ENCODE assay signal across 27 cellular contexts in the genomic region with DNA sequence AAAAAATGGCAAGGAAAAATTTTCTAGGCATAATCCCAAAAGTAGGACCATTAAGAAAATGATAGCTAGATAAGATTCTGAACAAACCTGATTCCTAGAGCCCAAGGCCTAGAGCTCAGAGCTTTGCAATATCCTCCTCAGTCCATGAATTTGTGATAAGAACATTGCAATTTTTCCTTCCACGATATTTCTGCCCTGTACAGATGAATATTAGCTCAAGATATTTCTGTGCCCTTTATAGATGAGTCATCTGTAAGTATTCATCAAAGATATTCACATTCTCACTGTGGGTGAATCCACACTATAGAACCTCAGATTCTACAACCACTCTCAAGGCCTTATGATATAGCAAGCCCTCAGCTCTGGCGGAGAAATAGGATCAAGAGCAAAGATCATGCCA. TPM values are rescaled to one million over a fixed set of nuclear protein-coding genes. Genes with fewer than 3 reads are reported as not detected.
DNase-seq lines count a peak whose midpoint lies in the region; ATAC-seq and TF ChIP-seq lines count a peak whose summit lies in the region.
"Had no signal": no experiment of that assay in that cellular context is flagged by ENCODE, and none has a peak within 500 bp of the region (broad histone marks: within the 10 kb centered on the region; RNA-seq: fewer than 3 reads in every experiment).

No MANE protein-coding gene starts in this region.

- H3K14ac ChIP-seq in H9 (ENCODE audit: insufficient read depth, low read length) = no peak overlapping the region

- H3K27ac ChIP-seq in H9 (ENCODE audit: insufficient read length, low read depth, low read length) (no peak overlapping the region), tibial nerve (peak overlapping the region in 1 of 4 donors; percentile 43), Peyer's patch (peak overlapping the region in 1 of 4 donors; percentile 64)
- H3K27ac ChIP-seq: breast epithelium, pancreas, thyroid gland had no signal

- H3K79me1 ChIP-seq in H9 (ENCODE audit: insufficient read depth, low read depth, low read length, poor library complexity, severe bottlenecking) = no peaks in the 10 kb centered on the region

- H3K9me3 ChIP-seq in H9 (ENCODE audit: control insufficient read depth, low read depth, low read length) (no peaks in the 10 kb centered on the region), adipocyte (ENCODE audit: control insufficient read depth, low read length) (no peaks in the 10 kb centered on the region), tibial nerve (no peaks in the 10 kb centered on the region), Peyer's patch (no peaks in the 10 kb centered on the region)
- H3K9me3 ChIP-seq: breast epithelium, pancreas, thyroid gland had no signal

- H3K79me2 ChIP-seq in H9 (ENCODE audit: insufficient read depth, low read length) = no peaks in the 10 kb centered on the region

- H2AK5ac ChIP-seq in H9 (ENCODE audit: insufficient read length, low read length) = no peak overlapping the region

- H3T11ph ChIP-seq in H9 (ENCODE audit: low read length) = no peak overlapping the region

- no peak overlapping the region for H3K56ac ChIP-seq in H9 (ENCODE audit: insufficient read length, low read depth, low read length)

- H3K23me2 ChIP-seq in H9 (ENCODE audit: insufficient read length, low read depth, low read length, poor library complexity, severe bottlenecking) = no peaks in the 10 kb centered on the region

- no peak overlapping the region for H3K4me2 ChIP-seq in H9 (ENCODE audit: insufficient read depth, insufficient read length, low read length)

- no peaks in the 10 kb centered on the region; a peak in 1 of 5 replicates for H3K9me3 Mint-ChIP-seq in H9
- H3K9me3 Mint-ChIP-seq in osteocyte (ENCODE audit: unreplicated experiment) = no peaks in the 10 kb centered on the region
- H3K9me3 Mint-ChIP-seq in glutamatergic neuron (ENCODE audit: unreplicated experiment) = no peaks in the 10 kb centered on the region
- H3K9me3 Mint-ChIP-seq: CD14-positive monocyte; memory B cell; naive B cell; stimulated activated naive CD8-positive, alpha-beta T cell treated with anti-CD3 and anti-CD28 coated beads, Interleukin-15, Interleukin-2, amounts not matched to agents 100 ng/mL and 50 ng/mL, for 24 hours; T-helper 1 cell treated with Interleukin-12 subunit alpha and Interleukin-12 subunit beta and Interleukin-4 antibody, amounts not matched to agents 30 μg/mL and 1 μg/mL, for 36 hours had no signal

- ATAC-seq in GM18519 (IDR thresholded peaks at IDR 0.05; ENCODE audit: low FRiP score, unreplicated experiment) = no peak
- ATAC-seq: activated CD8-positive, alpha-beta T cell treated with anti-CD3 and anti-CD28 coated beads, Interleukin-2, amount 10 ng/mL, durations not matched to agents 7 days and 5 days; left colon; pancreas had no signal

- H3K4me1 Mint-ChIP-seq in H9 (peaks cover 19% of the 10 kb centered on the region in 2 experiments), osteocyte (ENCODE audit: unreplicated experiment) (peaks cover 36% of the 10 kb centered on the region), glutamatergic neuron (ENCODE audit: low read depth, unreplicated experiment) (no peaks in the 10 kb centered on the region)
- H3K4me1 Mint-ChIP-seq: naive B cell had no signal

- peak overlapping the region; percentile 14 for H2AFZ ChIP-seq in H9 (ENCODE audit: low read length)

- H3K4me3 Mint-ChIP-seq in H9 (no peak overlapping the region), osteocyte (ENCODE audit: unreplicated experiment) (no peak overlapping the region), glutamatergic neuron (ENCODE audit: unreplicated experiment) (no peak overlapping the region)
- H3K4me3 Mint-ChIP-seq: activated CD8-positive, alpha-beta T cell treated with anti-CD3 and anti-CD28 coated beads, Interleukin-2, amount 10 ng/mL, durations not matched to agents 7 days and 5 days; CD14-positive monocyte; memory B cell; stimulated activated naive CD8-positive, alpha-beta T cell treated with anti-CD3 and anti-CD28 coated beads, Interleukin-15, Interleukin-2, amounts not matched to agents 100 ng/mL and 50 ng/mL, for 24 hours; T-helper 1 cell treated with Interleukin-12 subunit alpha and Interleukin-12 subunit beta and Interleukin-4 antibody, amounts not matched to agents 30 μg/mL and 1 μg/mL, for 36 hours had no signal

- no peak for TF ChIP-seq POLR2A in tibial nerve (IDR thresholded peaks at IDR 0.05)
- no peak for TF ChIP-seq POLR2A in Peyer's patch (IDR thresholded peaks at IDR 0.05)

- H3K4ac ChIP-seq in H9 (ENCODE audit: low read depth, low read length) = no peak overlapping the region

- no peaks in the 10 kb centered on the region for H3K27me3 ChIP-seq in H9 (ENCODE audit: insufficient read depth, low read length)
- no peaks in the 10 kb centered on the region for H3K27me3 ChIP-seq in adipocyte (replicated peaks; ENCODE audit: control insufficient read depth, insufficient read depth, low read length)
- no peaks in the 10 kb centered on the region for H3K27me3 ChIP-seq in tibial nerve
- no peaks in the 10 kb centered on the region for H3K27me3 ChIP-seq in Peyer's patch
- H3K27me3 ChIP-seq: breast epithelium, pancreas, thyroid gland had no signal

- no peak overlapping the region for H3K23ac ChIP-seq in H9 (ENCODE audit: insufficient read length, low read depth, low read length)

- H2BK20ac ChIP-seq in H9 (ENCODE audit: low read depth, low read length, poor library complexity, severe bottlenecking) = peak overlapping the region; percentile 33

- DNase-seq in H9 (no peak), adipocyte (ENCODE audit: low read depth) (peak; percentile 31), fibroblast of pulmonary artery (ENCODE audit: low read depth) (peak; percentile 53), osteocyte (ENCODE audit: extremely low spot score, unreplicated experiment) (no peak), tibial nerve (ENCODE audit: low spot score in 2 of 2) (no peak), glutamatergic neuron (no peak), Peyer's patch (no peak)
- DNase-seq: activated CD4-positive, alpha-beta T cell treated with anti-CD3 and anti-CD28 coated beads for 1 hour; activated CD8-positive, alpha-beta T cell treated with anti-CD3 and anti-CD28 coated beads, Interleukin-2, amount 10 ng/mL, durations not matched to agents 7 days and 5 days; activated effector memory CD4-positive, alpha-beta T cell treated with anti-CD3 and anti-CD28 coated beads, Interleukin-2, amount 50 U/mL, for 16 hours; cortex of kidney; DMS 273 treated with DMSO at 0.1 percent for 48 hours; Karpas-422; left colon; MV-4-11; naive B cell; NCI-H1694; NCI-H69; pancreas; right cardiac atrium; thyroid gland had no signal

- no peak overlapping the region for H2BK15ac ChIP-seq in H9 (ENCODE audit: low read depth, low read length)

- H4K91ac ChIP-seq in H9 (ENCODE audit: insufficient read length, low read depth, low read length) = no peak overlapping the region

- no peaks in the 10 kb centered on the region for H4K20me1 ChIP-seq in H9 (ENCODE audit: control insufficient read depth, insufficient read depth, insufficient read length)

- H2BK12ac ChIP-seq in H9 (ENCODE audit: insufficient read length, low read depth, low read length) = no peak overlapping the region

- H3K9ac ChIP-seq in H9 (ENCODE audit: extremely low read depth, insufficient read length, low read length) (no peak overlapping the region), adipocyte (ENCODE audit: low read length) (no peak overlapping the region)

- no peak overlapping the region for H4K8ac ChIP-seq in H9 (replicated peaks; ENCODE audit: insufficient read length, low read depth, low read length)

- WGBS in H9 (ENCODE audit: extremely low coverage, insufficient read length, low lambda C conversion rate) = no CpG with 5 or more reads among the region's 2 CpGs
- WGBS in tibial nerve, 2 donors = 68 to 72% methylated on average over 2 of the region's 2 CpGs

- H3K27me3 Mint-ChIP-seq in H9 (ENCODE audit: low read depth) (no peaks in the 10 kb centered on the region), osteocyte (ENCODE audit: unreplicated experiment) (no peaks in the 10 kb centered on the region), glutamatergic neuron (ENCODE audit: unreplicated experiment) (peaks cover 2% of the 10 kb centered on the region)
- H3K27me3 Mint-ChIP-seq: memory B cell; naive B cell; stimulated activated naive CD8-positive, alpha-beta T cell treated with anti-CD3 and anti-CD28 coated beads, Interleukin-15, Interleukin-2, amounts not matched to agents 100 ng/mL and 50 ng/mL, for 24 hours had no signal

- H3K27ac Mint-ChIP-seq in H9 (no peak overlapping the region), osteocyte (ENCODE audit: unreplicated experiment) (peak overlapping the region; percentile 86), glutamatergic neuron (ENCODE audit: unreplicated experiment) (no peak overlapping the region)
- H3K27ac Mint-ChIP-seq: activated CD8-positive, alpha-beta T cell treated with anti-CD3 and anti-CD28 coated beads, Interleukin-2, amount 10 ng/mL, durations not matched to agents 7 days and 5 days; CD14-positive monocyte; memory B cell; stimulated activated naive CD8-positive, alpha-beta T cell treated with anti-CD3 and anti-CD28 coated beads, Interleukin-15, Interleukin-2, amounts not matched to agents 100 ng/mL and 50 ng/mL, for 24 hours; T-helper 1 cell treated with Interleukin-12 subunit alpha and Interleukin-12 subunit beta and Interleukin-4 antibody, amounts not matched to agents 30 μg/mL and 1 μg/mL, for 36 hours had no signal

- TF ChIP-seq CTCF in H9 (conservative IDR thresholded peaks at IDR 0.05) = no peak
- TF ChIP-seq CTCF in fibroblast of pulmonary artery (IDR thresholded peaks at IDR 0.05; ENCODE audit: low read length, missing control alignments) = no peak
- TF ChIP-seq CTCF in osteocyte (IDR thresholded peaks at IDR 0.05) = no peak
- TF ChIP-seq CTCF in tibial nerve (IDR thresholded peaks at IDR 0.05) = no peak
- no peak for TF ChIP-seq CTCF in glutamatergic neuron (IDR thresholded peaks at IDR 0.05; ENCODE audit: partially characterized antibody, unreplicated experiment)
- no peak for TF ChIP-seq CTCF in Peyer's patch (IDR thresholded peaks at IDR 0.05)

- H3K4me1 ChIP-seq in H9 (ENCODE audit: insufficient read depth, low read length) (peaks cover 2% of the 10 kb centered on the region; the same call in 1 of the 2 replicates), adipocyte (ENCODE audit: control insufficient read depth, insufficient read depth, low read length) (peaks cover 20% of the 10 kb centered on the region), tibial nerve (peaks cover 0 to 19% (median 8%) of the 10 kb centered on the region in 4 donors), Peyer's patch (peaks cover 0 to 35% (median 3%) of the 10 kb centered on the region in 4 donors)
- H3K4me1 ChIP-seq: pancreas had no signal

- no peak overlapping the region for H2BK5ac ChIP-seq in H9 (ENCODE audit: insufficient read length, low read length)

- H3K4me3 ChIP-seq in adipocyte (ENCODE audit: low read length) (no peak overlapping the region), fibroblast of pulmonary artery (replicated peaks; ENCODE audit: low read depth, low read length) (no peak overlapping the region), tibial nerve (no peak overlapping the region), Peyer's patch (no peak overlapping the region)
- H3K4me3 ChIP-seq: breast epithelium, pancreas, thyroid gland had no signal

- H4K5ac ChIP-seq in H9 (ENCODE audit: insufficient read length, low read depth, low read length) = no peak overlapping the region

- H3K36me3 ChIP-seq in adipocyte (ENCODE audit: control insufficient read depth, insufficient read depth, low read length, severe bottlenecking) (no peaks in the 10 kb centered on the region), tibial nerve (no peaks in the 10 kb centered on the region), Peyer's patch (no peaks in the 10 kb centered on the region)
- H3K36me3 ChIP-seq: breast epithelium, pancreas, thyroid gland had no signal

- TF ChIP-seq EP300 in tibial nerve (IDR thresholded peaks at IDR 0.05) = no peak

- H3K36me3 Mint-ChIP-seq in H9 (ENCODE audit: insufficient read depth in 1 of 3, low read depth in 3 of 3) (no peaks in the 10 kb centered on the region), osteocyte (ENCODE audit: unreplicated experiment) (no peaks in the 10 kb centered on the region), glutamatergic neuron (ENCODE audit: unreplicated experiment) (no peaks in the 10 kb centered on the region)
- H3K36me3 Mint-ChIP-seq: CD14-positive monocyte, memory B cell, naive B cell had no signal

- H3K18ac ChIP-seq in H9 (ENCODE audit: insufficient read length, low read depth, low read length) = no peak overlapping the region

- no peak overlapping the region for H2BK120ac ChIP-seq in H9 (ENCODE audit: low read depth, low read length, poor library complexity, severe bottlenecking)

RNA-seq across cellular contexts. Expression of gene EAPP, which starts 37.5 kb away (rescaled TPM):
- total RNA-seq in H9 (2021) (34.8 and 35.0 TPM in 2 replicates), osteocyte (38.3 and 42.0 TPM in 2 replicates), tibial nerve (10 to 100 TPM; 28.8 to 52.4 (median 37.3) TPM), glutamatergic neuron (ENCODE audit: unreplicated experiment) (33.2 TPM), Peyer's patch (10 to 100 TPM; 27.2 to 52.0 (median 45.3) TPM)

RNA-seq across cellular contexts. Expression of gene SPTSSA, which starts 40.0 kb away (rescaled TPM):
- 22.4 and 23.3 TPM in 2 replicates for total RNA-seq in H9 (2021)
- total RNA-seq in osteocyte = 17.8 and 18.6 TPM in 2 replicates
- total RNA-seq in tibial nerve = 10 to 100 TPM; 13.7 to 28.8 (median 19.6) TPM
- 21.4 TPM for total RNA-seq in glutamatergic neuron (ENCODE audit: unreplicated experiment)
- total RNA-seq in Peyer's patch = 10 to 100 TPM; 17.0 to 31.4 (median 21.7) TPM

Comparison
In these comparisons a context has a peak if more than half of its experiments do, and no peak if none do; other contexts are left out.
1. DNase-seq: peak in adipocyte (single experiment) and fibroblast of pulmonary artery (single experiment); none in H9 (single experiment), osteocyte (single experiment), tibial nerve (0 of 2), glutamatergic neuron (single experiment) and Peyer's patch (0 of 3).